Comparison of ENCODE assay signal across 23 cellular contexts in the genomic region with DNA sequence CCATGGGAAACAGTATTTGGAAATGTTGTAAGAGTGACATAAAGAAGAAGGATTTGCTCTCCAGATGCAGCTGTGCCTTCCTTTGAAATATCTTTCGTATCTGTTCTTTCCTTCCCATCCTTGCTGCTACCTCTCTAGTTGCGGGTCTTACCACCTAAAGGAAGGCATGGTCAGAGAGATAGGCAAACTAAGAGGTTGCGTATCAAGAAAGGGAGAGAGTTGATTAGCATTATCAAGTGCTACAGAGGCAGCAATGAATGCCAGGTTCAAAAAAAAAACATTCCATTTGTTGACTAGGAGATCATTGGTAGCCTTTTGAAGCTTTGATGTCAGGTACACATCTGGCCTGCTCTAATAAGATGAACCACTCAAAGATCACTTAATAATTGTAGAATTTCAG.
"Had no signal": no experiment of that assay in that cellular context is flagged by ENCODE, and none has a peak within 500 bp of the region (broad histone marks: within the 10 kb centered on the region; RNA-seq: fewer than 3 reads in every experiment).

No MANE protein-coding gene starts in this region.

- H3K9me3 ChIP-seq: breast epithelium, esophagus muscularis mucosa, left lung, lower lobe of right lung, mucosa of descending colon, ovary, thoracic aorta, uterus had no signal

- H3K36me3 ChIP-seq: breast epithelium, ovary, uterus had no signal

- H3K27ac ChIP-seq: breast epithelium, esophagus muscularis mucosa, foreskin keratinocyte, lower lobe of right lung, ovary, skin epidermis, thoracic aorta, uterus had no signal

- H3K4me3 Mint-ChIP-seq: nephron progenitor cell; stimulated activated effector memory CD8-positive, alpha-beta T cell treated with anti-CD3 and anti-CD28 coated beads, Interleukin-12 subunit alpha, Interleukin-12 subunit beta, amount 100 ng/mL, for 72 hours; stimulated activated naive CD8-positive, alpha-beta T cell treated with anti-CD3 and anti-CD28 coated beads, Interleukin-15, Interleukin-2, amounts not matched to agents 100 ng/mL and 50 ng/mL, for 24 hours; WTC11 had no signal

- H3K27me3 ChIP-seq: breast epithelium, esophagus muscularis mucosa, foreskin keratinocyte, left lung, ovary, uterus had no signal

- ATAC-seq: activated naive CD4-positive, alpha-beta T cell treated with anti-CD3 and anti-CD28 coated beads, Interleukin-2, amount 50 U/mL, for 72 hours; foreskin keratinocyte; left lung; lower lobe of right lung; mucosa of descending colon; sciatic nerve; stimulated activated effector memory CD8-positive, alpha-beta T cell treated with anti-CD3 and anti-CD28 coated beads, Interleukin-12 subunit alpha, Interleukin-12 subunit beta, amount 100 ng/mL, for 72 hours; WTC11 had no signal

- H3K4me1 ChIP-seq: uterus had no signal

- DNase-seq: central memory CD4-positive, alpha-beta T cell; foreskin keratinocyte; left lung; lower lobe of right lung; mesendoderm; mucosa of descending colon; nephron progenitor cell; ovary; stimulated activated CD4-positive, alpha-beta T cell treated with anti-CD3 and anti-CD28 coated beads, Interleukin-4, amount 100 ng/mL, for 24 hours; T-helper 1 cell; trophoblast cell; uterus had no signal

- H3K9me3 Mint-ChIP-seq: activated naive CD4-positive, alpha-beta T cell treated with anti-CD3 and anti-CD28 coated beads, Interleukin-2, amount 50 U/mL, for 72 hours; activated T-helper 2 cell treated with anti-CD3 and anti-CD28 coated beads, Interferon-gamma antibody, Interleukin-2, Interleukin-4, amounts not matched to agents 10 μg/mL and 5 μg/mL and 100 μg/mL, durations not matched to agents 14 hours and 24 hours and 36 hours; nephron progenitor cell; stimulated activated effector memory CD8-positive, alpha-beta T cell treated with anti-CD3 and anti-CD28 coated beads, Interleukin-12 subunit alpha, Interleukin-12 subunit beta, amount 100 ng/mL, for 72 hours; stimulated activated naive CD8-positive, alpha-beta T cell treated with anti-CD3 and anti-CD28 coated beads, Interleukin-15, Interleukin-2, amounts not matched to agents 100 ng/mL and 50 ng/mL, for 24 hours; WTC11 had no signal

- H3K27me3 Mint-ChIP-seq: progenitor cell of endocrine pancreas; stimulated activated naive CD8-positive, alpha-beta T cell treated with anti-CD3 and anti-CD28 coated beads, Interleukin-15, Interleukin-2, amounts not matched to agents 100 ng/mL and 50 ng/mL, for 24 hours had no signal

- H3K27ac Mint-ChIP-seq: activated naive CD4-positive, alpha-beta T cell treated with anti-CD3 and anti-CD28 coated beads, Interleukin-2, amount 50 U/mL, for 72 hours; activated T-helper 2 cell treated with anti-CD3 and anti-CD28 coated beads, Interferon-gamma antibody, Interleukin-2, Interleukin-4, amounts not matched to agents 10 μg/mL and 5 μg/mL and 100 μg/mL, durations not matched to agents 14 hours and 24 hours and 36 hours; nephron progenitor cell; progenitor cell of endocrine pancreas; WTC11 had no signal

- H3K4me3 ChIP-seq: breast epithelium, esophagus muscularis mucosa, left lung, lower lobe of right lung, mucosa of descending colon, ovary, skin epidermis, thoracic aorta, uterus had no signal
